Comparison of ENCODE assay signal across 8 cellular contexts in genomic region chr17:81682565-81683207, GRCh38. TPM values are rescaled to one million over a fixed set of nuclear protein-coding genes. Genes with fewer than 3 reads are reported as not detected.
DNase-seq lines count a peak whose midpoint lies in the region; ATAC-seq and TF ChIP-seq lines count a peak whose summit lies in the region.

No MANE protein-coding gene starts in this region.

- H2AFZ ChIP-seq in PC-9: no peak overlapping the region

- H3F3A ChIP-seq in PC-9 (ENCODE audit: insufficient read depth, low read depth): peaks cover 11% of the 10 kb centered on the region; the same call in 1 of the 2 replicates

- H3K36me3 ChIP-seq in PC-9 (ENCODE audit: low read depth) (no peaks in the 10 kb centered on the region), prostate gland (peaks cover 0 to 16% of the 10 kb centered on the region in 2 donors)

- H3K4me2 ChIP-seq in PC-9: peak overlapping the region; percentile 84

- H3K27me3 ChIP-seq in PC-9 (ENCODE audit: insufficient read depth, low read depth) (no peaks in the 10 kb centered on the region), prostate gland (replicated peaks; ENCODE audit: insufficient read depth) (no peaks in the 10 kb centered on the region)

- H3K9me3 ChIP-seq in PC-9 (ENCODE audit: insufficient read depth, low read depth) (no peaks in the 10 kb centered on the region), prostate gland (no peaks in the 10 kb centered on the region)

- DNase-seq in PC-9 (no peak), erythroblast (lab: John Stamatoyannopoulos, UW) (peak; percentile 33 to 44), prostate gland (ENCODE audit: low spot score) (no peak), caudate nucleus (lab: John Stamatoyannopoulos, UW) (no peak), cerebellar cortex (ENCODE audit: low spot score) (no peak)
- no peak for DNase-seq in NK-92 treated with Interleukin-12 subunit alpha and Interleukin-12 subunit beta, amount 100 ng/mL, for 24 hours (lab: John Stamatoyannopoulos, UW)

- POLR2A ChIA-PET in PC-9 (lab: Charles Lee; ENCODE audit: unreplicated experiment): interaction anchor here (0.7 kb wide), 2 partner anchors 16 to 116 kb away, joined by 3 read pairs; no protein-coding TSS in a partner anchor

- intact Hi-C loops in PC-9 (cut with micrococcal nuclease; ENCODE audit: unreplicated experiment): loop anchor here (5.0 kb wide), 2 partner anchors 45 to 340 kb away; partner anchors contain the start of genes CENPX, LRRC45, NPLOC4 and TSPAN10
- intact Hi-C loops in prostate gland (cut with DNase I): no loop called here

- BruUV-seq in PC-9 (replicated peaks; lab: Mats Ljungman, UMichigan): no TSS peak

- H4K20me1 ChIP-seq in PC-9 (ENCODE audit: insufficient read depth): peaks cover 13% of the 10 kb centered on the region

- WGBS in prostate gland: 25% methylated on average over 19 of the region's 19 CpGs

- H3K4me3 ChIP-seq in GM12875 (ENCODE audit: low read depth, low read length): peak overlapping the region; percentile 99
- H3K4me3 ChIP-seq in PC-9: peak overlapping the region; percentile 93
- H3K4me3 ChIP-seq in prostate gland: peak overlapping the region; percentile 96 to 97

- CTCF ChIA-PET in PC-9 (lab: Charles Lee): interaction anchor here (0.6 kb wide), 1 partner anchor 85 kb away, joined by 13 read pairs; no protein-coding TSS in a partner anchor

- no peak for TF ChIP-seq CTCF in GM12875 (IDR thresholded peaks at IDR 0.05; ENCODE audit: borderline replicate concordance, insufficient read depth, low read depth, low read length)
- TF ChIP-seq CTCF in PC-9 (conservative IDR thresholded peaks at IDR 0.05): no peak
- TF ChIP-seq CTCF in prostate gland (IDR thresholded peaks at IDR 0.05): no peak

- H3K4me1 ChIP-seq in PC-9 (replicated peaks; ENCODE audit: insufficient read depth) (peaks cover 5% of the 10 kb centered on the region), prostate gland (replicated peaks) (peaks cover 11% of the 10 kb centered on the region)

- H3K27ac ChIP-seq in PC-9 (no peak overlapping the region), prostate gland (no peak overlapping the region), caudate nucleus (ENCODE audit: low read depth, low read length) (no peak overlapping the region)

- H3K79me2 ChIP-seq in PC-9 (ENCODE audit: low read depth): peaks cover 55% of the 10 kb centered on the region

- no peak for ATAC-seq in GM19023 (IDR thresholded peaks at IDR 0.05; ENCODE audit: unreplicated experiment)

- H3K9me2 ChIP-seq in PC-9 (ENCODE audit: insufficient read depth): no peaks in the 10 kb centered on the region

- TF ChIP-seq POLR2A in erythroblast (IDR thresholded peaks at IDR 0.05; ENCODE audit: low read length) (no peak), prostate gland (IDR thresholded peaks at IDR 0.05) (no peak)

RNA-seq across cellular contexts. Expression of gene ARL16, which starts 0.9 kb away (rescaled TPM):
- 41.7 and 48.3 TPM in 2 replicates for total RNA-seq in PC-9 (2021)
- total RNA-seq in prostate gland: 10 to 100 TPM; 27.9 to 49.5 TPM

RNA-seq across cellular contexts. Expression of gene HGS, which starts 1.1 kb away (rescaled TPM):
- total RNA-seq in PC-9 (2021): 149 and 166 TPM in 2 replicates
- total RNA-seq in prostate gland: 100 to 1,000 TPM; 102 to 167 TPM

RNA-seq across cellular contexts. Expression of gene CCDC137, which starts 16.1 kb away (rescaled TPM):
- 29.3 and 30.0 TPM in 2 replicates for total RNA-seq in PC-9 (2021)
- total RNA-seq in prostate gland: 10 to 100 TPM; 18.5 to 27.7 TPM

RNA-seq across cellular contexts. Expression of gene OXLD1, which starts 16.3 kb away (rescaled TPM):
- total RNA-seq in PC-9 (2021) (40.2 and 66.0 TPM in 2 replicates), prostate gland (10 to 100 TPM; 52.5 to 59.2 TPM)

RNA-seq across cellular contexts. Expression of gene MRPL12, which starts 20.5 kb away (rescaled TPM):
- 98.6 and 142 TPM in 2 replicates for total RNA-seq in PC-9 (2021)
- total RNA-seq in prostate gland: 10 to 100 TPM; 53.4 to 63.5 TPM

Comparison
In these comparisons a context has a peak if more than half of its experiments do, and no peak if none do; other contexts are left out.
1. DNase-seq: peak in erythroblast (2 of 2); none in PC-9 (0 of 2), prostate gland (single experiment), caudate nucleus (0 of 61), NK-92 treated with Interleukin-12 subunit alpha and Interleukin-12 subunit beta, amount 100 ng/mL, for 24 hours (single experiment) and cerebellar cortex (single experiment).
2. Peak in every context shown above with its lines, with median percentiles within 50 percentile points of each other: H3K4me3 ChIP-seq.